8 cellular contexts compared by ENCODE assay signal in genomic region chr16:28975158-28975603, GRCh38. TPM values are rescaled to one million over a fixed set of nuclear protein-coding genes. Genes with fewer than 3 reads are reported as not detected.
A peak's percentile ranks its signal among the peaks of the same experiment; 100 is the strongest.
DNase-seq lines count a peak whose midpoint lies in the region; ATAC-seq, FAIRE-seq and TF ChIP-seq lines count a peak whose summit lies in the region.

No MANE protein-coding gene starts in this region.

- intact Hi-C loops in kidney (cut with DNase I) (no loop called here), testis (cut with DNase I; ENCODE audit: low total_unique reads) (no loop called here)

- peak; percentile 8 for ATAC-seq in HG02943 (IDR thresholded peaks at IDR 0.05; ENCODE audit: low read depth, unreplicated experiment)
- ATAC-seq in GM19395 (IDR thresholded peaks at IDR 0.05; ENCODE audit: unreplicated experiment) = no peak

- TF ChIP-seq CTCF in kidney (IDR thresholded peaks at IDR 0.05; ENCODE audit: borderline replicate concordance, extremely low read depth, insufficient read depth) (no peak), testis (IDR thresholded peaks at IDR 0.05) (no peak)

- peak overlapping the region; percentile 95 for H3K27ac Mint-ChIP-seq in activated naive CD8-positive, alpha-beta T cell treated with anti-CD3 and anti-CD28 coated beads for 36 hours

- H3K4me1 ChIP-seq in kidney (ENCODE audit: control insufficient read depth in 1 of 2, insufficient read depth in 1 of 2, low read depth in 1 of 2, low read length in 2 of 2) (peaks cover 7 to 14% of the 10 kb centered on the region in 2 donors), testis (peaks cover 14% of the 10 kb centered on the region)

- DNase-seq in ELR (ENCODE audit: low read depth) (peak; percentile 32), kidney (no peak), testis (no peak), NCI-H1436 treated with DMSO at 0.1 percent for 48 hours (lab: John Stamatoyannopoulos, UW) (no peak)
- no peak for DNase-seq in activated naive CD8-positive, alpha-beta T cell treated with anti-CD3 and anti-CD28 coated beads for 36 hours
- DNase-seq in stimulated activated CD4-positive, alpha-beta T cell treated with anti-CD3 and anti-CD28 coated beads, Interleukin-2, amount 100 ng/mL, for 48 hours = no peak

- peak overlapping the region; percentile 95 for H3K4me3 Mint-ChIP-seq in activated naive CD8-positive, alpha-beta T cell treated with anti-CD3 and anti-CD28 coated beads for 36 hours

- no peaks in the 10 kb centered on the region for H3K9me3 Mint-ChIP-seq in activated naive CD8-positive, alpha-beta T cell treated with anti-CD3 and anti-CD28 coated beads for 36 hours

- H3K4me3 ChIP-seq in kidney (ENCODE audit: low read length in 2 of 2) (peak overlapping the region; percentile 96 to 97), testis (peak overlapping the region; percentile 82 to 84)

- no peak for FAIRE-seq in kidney (lab: Jason Lieb, UNC)

- peaks cover 27% of the 10 kb centered on the region for H3K4me1 Mint-ChIP-seq in activated naive CD8-positive, alpha-beta T cell treated with anti-CD3 and anti-CD28 coated beads for 36 hours

- no peak for TF ChIP-seq POLR2A in testis (IDR thresholded peaks at IDR 0.05)

- no peaks in the 10 kb centered on the region for H3K27me3 Mint-ChIP-seq in activated naive CD8-positive, alpha-beta T cell treated with anti-CD3 and anti-CD28 coated beads for 36 hours

- H3K27ac ChIP-seq in kidney (ENCODE audit: low read depth in 2 of 2, low read length in 2 of 2) = no peak overlapping the region
- peak overlapping the region in 1 of 2 donors; percentile 73 for H3K27ac ChIP-seq in testis

- peak overlapping the region; percentile 85 to 93 for H3K9ac ChIP-seq in kidney (ENCODE audit: low read length in 2 of 2)

- no peaks in the 10 kb centered on the region for H3K9me3 ChIP-seq in kidney (ENCODE audit: control insufficient read depth in 1 of 2, low read length in 2 of 2)
- H3K9me3 ChIP-seq in testis = no peaks in the 10 kb centered on the region

- H3K36me3 ChIP-seq in kidney (ENCODE audit: control insufficient read depth in 1 of 2, insufficient read depth in 2 of 2, low read length in 2 of 2) (peaks cover 4 to 16% of the 10 kb centered on the region in 2 donors), testis (ENCODE audit: low read depth, missing control alignments) (no peaks in the 10 kb centered on the region)

- peaks cover 2% of the 10 kb centered on the region for H3K36me3 Mint-ChIP-seq in activated naive CD8-positive, alpha-beta T cell treated with anti-CD3 and anti-CD28 coated beads for 36 hours

- 3 to 20% methylated on average over 9 to 30 of the region's 30 CpGs for WGBS in testis, 2 donors

- no peaks in the 10 kb centered on the region for H3K27me3 ChIP-seq in testis

RNA-seq across cellular contexts. Expression of gene SPNS1, which starts 0.6 kb away (rescaled TPM):
- total RNA-seq in activated naive CD8-positive, alpha-beta T cell treated with anti-CD3 and anti-CD28 coated beads for 36 hours = 10 to 100 TPM; 24.4 to 26.3 TPM
- total RNA-seq in kidney = 38.4 TPM
- 34.5 TPM for polyA plus RNA-seq in kidney (ENCODE audit: insufficient read depth, low read depth, low replicate concordance)
- 10 to 100 TPM; 51.7 to 56.9 TPM for total RNA-seq in testis
- 32.0 TPM for polyA plus RNA-seq in testis (ENCODE audit: insufficient read depth, low read depth, low replicate concordance)

RNA-seq across cellular contexts. Expression of gene LAT, which starts 9.7 kb away (rescaled TPM):
- total RNA-seq in activated naive CD8-positive, alpha-beta T cell treated with anti-CD3 and anti-CD28 coated beads for 36 hours = 100 to 1,000 TPM; 159 to 175 TPM
- total RNA-seq in kidney (12.5 TPM), testis (1 to 10 TPM; 7.4 to 9.0 TPM)
- polyA plus RNA-seq in kidney (ENCODE audit: insufficient read depth, low read depth, low replicate concordance) (8.3 TPM), testis (ENCODE audit: insufficient read depth, low read depth, low replicate concordance) (8.4 TPM)

RNA-seq across cellular contexts. Expression of gene NFATC2IP, which starts 24.4 kb away (rescaled TPM):
- 10 to 100 TPM; 65.6 to 74.4 TPM for total RNA-seq in activated naive CD8-positive, alpha-beta T cell treated with anti-CD3 and anti-CD28 coated beads for 36 hours
- 31.0 TPM for total RNA-seq in kidney
- 8.9 TPM for polyA plus RNA-seq in kidney (ENCODE audit: insufficient read depth, low read depth, low replicate concordance)
- 100 to 1,000 TPM in 1 of 2 donors, 10 to 100 TPM in 1; 81.1 to 111 TPM for total RNA-seq in testis
- polyA plus RNA-seq in testis (ENCODE audit: insufficient read depth, low read depth, low replicate concordance) = 69.0 TPM

RNA-seq across cellular contexts. Expression of gene CD19, which starts 43.4 kb away (rescaled TPM):
- total RNA-seq in activated naive CD8-positive, alpha-beta T cell treated with anti-CD3 and anti-CD28 coated beads for 36 hours = 1 to 10 TPM; 2.1 to 2.6 TPM
- total RNA-seq in kidney (2.6 TPM), testis (1 to 10 TPM; 2.0 to 4.3 TPM)
- polyA plus RNA-seq in kidney (ENCODE audit: insufficient read depth, low read depth, low replicate concordance) (0.47 TPM), testis (ENCODE audit: insufficient read depth, low read depth, low replicate concordance) (7.7 TPM)

RNA-seq across cellular contexts. Expression of gene RABEP2, which starts 50.1 kb away (rescaled TPM):
- total RNA-seq in activated naive CD8-positive, alpha-beta T cell treated with anti-CD3 and anti-CD28 coated beads for 36 hours = 10 to 100 TPM; 11.4 to 12.5 TPM
- total RNA-seq in kidney = 30.1 TPM
- 21.0 TPM for polyA plus RNA-seq in kidney (ENCODE audit: insufficient read depth, low read depth, low replicate concordance)
- total RNA-seq in testis = 10 to 100 TPM; 43.3 to 51.8 TPM
- polyA plus RNA-seq in testis (ENCODE audit: insufficient read depth, low read depth, low replicate concordance) = 14.2 TPM

Comparison
In these comparisons a context has a peak if more than half of its experiments do, and no peak if none do; other contexts are left out.
1. RNA of gene LAT, which starts 9.7 kb away (total RNA-seq): 159 to 175 TPM in activated naive CD8-positive, alpha-beta T cell treated with anti-CD3 and anti-CD28 coated beads for 36 hours; 12.5 TPM in kidney (single experiment) and 7.4 to 9.0 TPM in testis; every median in the first group is over 10 times any median in the second.